Comparison of ENCODE assay signal across 6 cellular contexts in genomic region chr1:109249654-109250401, GRCh38. TPM values are rescaled to one million over a fixed set of nuclear protein-coding genes. Genes with fewer than 3 reads are reported as not detected.
DNase-seq lines count a peak whose midpoint lies in the region; ATAC-seq and TF ChIP-seq lines count a peak whose summit lies in the region.

No MANE protein-coding gene starts in this region.

- in situ Hi-C loops in gastrocnemius medialis (cut with MboI; ENCODE audit: low sequenced_read_pairs in 4 of 4) = no loop called here

- H3K36me3 ChIP-seq in gastrocnemius medialis = no peaks in the 10 kb centered on the region

- H3K27me3 ChIP-seq in gastrocnemius medialis = no peaks in the 10 kb centered on the region

- ATAC-seq in GM19025 (IDR thresholded peaks at IDR 0.05; ENCODE audit: low read depth, unreplicated experiment) (peak; percentile 43), HG03432 (IDR thresholded peaks at IDR 0.05; ENCODE audit: unreplicated experiment) (peak; percentile 39), gastrocnemius medialis (peak; percentile 30 to 54)
- ATAC-seq in effector memory CD8-positive, alpha-beta T cell (replicated peaks) = peak; percentile 48

- no peak overlapping the region for H3K27ac Mint-ChIP-seq in effector memory CD8-positive, alpha-beta T cell

- peaks cover 0 to 22% of the 10 kb centered on the region in 2 donors for H3K27me3 Mint-ChIP-seq in effector memory CD8-positive, alpha-beta T cell

- peak overlapping the region; percentile 47 to 58 (median 52) for H3K4me3 ChIP-seq in gastrocnemius medialis

- no peaks in the 10 kb centered on the region for H3K9me3 Mint-ChIP-seq in effector memory CD8-positive, alpha-beta T cell

- no peaks in the 10 kb centered on the region for H3K9me3 ChIP-seq in gastrocnemius medialis

- peak overlapping the region; percentile 77 to 80 for H3K4me3 Mint-ChIP-seq in effector memory CD8-positive, alpha-beta T cell

- no peaks in the 10 kb centered on the region for H3K36me3 Mint-ChIP-seq in effector memory CD8-positive, alpha-beta T cell (ENCODE audit: insufficient read depth)

- no peak for DNase-seq in effector memory CD8-positive, alpha-beta T cell
- no peak for DNase-seq in gastrocnemius medialis
- DNase-seq in inferior parietal cortex (ENCODE audit: extremely low spot score) = no peak
- no peak for DNase-seq in activated CD4-positive, alpha-beta T cell treated with anti-CD3 and anti-CD28 coated beads for 48 hours

- H3K27ac ChIP-seq in gastrocnemius medialis = no peak overlapping the region

- TF ChIP-seq POLR2A in gastrocnemius medialis (IDR thresholded peaks at IDR 0.05) = no peak

- peaks cover 7 to 31% of the 10 kb centered on the region in 2 donors for H3K4me1 Mint-ChIP-seq in effector memory CD8-positive, alpha-beta T cell (ENCODE audit: low read depth in 2 of 2)

- intact Hi-C loops in gastrocnemius medialis (cut with DNase I; ENCODE audit: low total_unique reads) = loop anchor here (1.0 kb wide), 2 partner anchors 10 to 234 kb away; no protein-coding TSS in a partner anchor

- H3K4me1 ChIP-seq in gastrocnemius medialis = peaks cover 22 to 28% of the 10 kb centered on the region in 2 donors

- no peak for TF ChIP-seq CTCF in gastrocnemius medialis (IDR thresholded peaks at IDR 0.05 in 4 of 5, conservative IDR thresholded peaks at IDR 0.05 in 1 of 5)

RNA-seq across cellular contexts. Expression of gene CELSR2, which starts 0.5 kb away (rescaled TPM):
- 10 to 100 TPM in 1 of 4 donors, 1 to 10 TPM in 3; 5.8 to 12.5 (median 7.9) TPM for total RNA-seq in gastrocnemius medialis

RNA-seq across cellular contexts. Expression of gene PSRC1, which starts 33.1 kb away (rescaled TPM):
- total RNA-seq in gastrocnemius medialis = 1 to 10 TPM in 1 of 4 donors, under 1 TPM in 2, not detected in 1; 0.19 to 2.3 (median 0.84) TPM

RNA-seq across cellular contexts. Expression of gene SARS1, which starts 36.1 kb away (rescaled TPM):
- 100 to 1,000 TPM in 1 of 4 donors, 10 to 100 TPM in 3; 97.6 to 116 (median 98.7) TPM for total RNA-seq in gastrocnemius medialis

RNA-seq across cellular contexts. Expression of gene MYBPHL, which starts 57.0 kb away (rescaled TPM):
- total RNA-seq in gastrocnemius medialis = 1 to 10 TPM in 1 of 4 donors, not detected in 3; 3.1 TPM
